ENCODE assay signal across 15 cellular contexts in the genomic region with DNA sequence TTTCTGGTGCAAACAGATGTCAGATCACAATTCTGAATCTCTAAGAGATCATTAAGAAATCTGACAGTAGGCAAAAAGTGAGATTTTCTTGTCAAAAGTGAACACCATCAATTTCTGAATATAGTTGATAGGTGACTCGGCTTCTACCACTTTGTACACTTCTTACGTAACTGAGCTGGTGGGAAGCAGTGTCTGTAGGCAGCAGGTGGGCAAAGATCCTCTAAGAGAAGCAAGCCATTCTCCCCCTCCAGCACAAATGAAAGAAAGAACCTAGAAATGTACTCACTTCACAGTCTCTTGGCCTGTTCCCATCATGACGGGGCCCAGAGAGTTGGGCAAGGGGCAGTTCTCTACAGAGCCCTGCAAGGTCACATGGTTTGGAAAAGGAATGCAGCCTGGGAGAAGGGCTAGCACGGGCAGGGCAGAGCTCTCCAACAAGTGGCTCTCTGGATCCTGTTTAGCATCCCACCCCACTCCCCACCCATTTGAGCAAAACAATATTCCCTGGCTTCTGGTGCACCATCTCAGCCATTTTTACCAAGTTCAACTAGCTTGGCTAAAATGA.
DNase-seq lines count a peak whose midpoint lies in the region; ATAC-seq and TF ChIP-seq lines count a peak whose summit lies in the region.
"Had no signal": no experiment of that assay in that cellular context is flagged by ENCODE, and none has a peak within 500 bp of the region (broad histone marks: within the 10 kb centered on the region; RNA-seq: fewer than 3 reads in every experiment).

No MANE protein-coding gene starts in this region.

- H3K9me3 Mint-ChIP-seq in endodermal cell = peaks cover 11% of the 10 kb centered on the region

- H3K27me3 Mint-ChIP-seq in endodermal cell (ENCODE audit: insufficient read depth) = no peaks in the 10 kb centered on the region

- H3K9ac ChIP-seq in HUES64 (ENCODE audit: low read depth, low read length) (no peak overlapping the region), endodermal cell (ENCODE audit: extremely low read depth, low read length, poor library complexity, severe bottlenecking) (no peak overlapping the region)

- H3K36me3 ChIP-seq in HUES64 (ENCODE audit: insufficient read depth, low read length) = no peaks in the 10 kb centered on the region
- no peaks in the 10 kb centered on the region for H3K36me3 ChIP-seq in endodermal cell (ENCODE audit: control insufficient read depth, insufficient read depth, low read length)

- H3K27ac ChIP-seq in HUES64 (ENCODE audit: low read depth, low read length) = peak overlapping the region; percentile 36; the same call in 1 of the 2 replicates
- no peak overlapping the region for H3K27ac ChIP-seq in endodermal cell (ENCODE audit: low read depth, low read length)
- H3K27ac ChIP-seq: RWPE1 had no signal

- no peak for ATAC-seq in GM21737 (IDR thresholded peaks at IDR 0.05; ENCODE audit: unreplicated experiment)

- DNase-seq in endodermal cell (peak; percentile 68), left kidney (ENCODE audit: low read depth, low spot score) (peak; percentile 3), putamen (ENCODE audit: low spot score) (peak; percentile 42), DMS153 treated with DMSO at 0.1 percent for 48 hours (lab: John Stamatoyannopoulos, UW; ENCODE audit: unreplicated experiment) (no peak), SW480 (ENCODE audit: low spot score) (no peak)
- DNase-seq: C1 segment of cervical spinal cord, DMS 273 treated with DMSO at 0.1 percent for 48 hours, H7, NCI-H1417, NCI-H2029 treated with DMSO at 0.1 percent for 48 hours, NCI-H2171 treated with DMSO at 0.1 percent for 48 hours, NCI-H446 treated with DMSO at 0.1 percent for 48 hours had no signal

- peak overlapping the region; percentile 60 for H3K27ac Mint-ChIP-seq in endodermal cell

- H3K9me3 ChIP-seq in HUES64 (ENCODE audit: insufficient read depth, low read depth, low read length) (peaks cover 11% of the 10 kb centered on the region; the same call in 1 of the 2 replicates), endodermal cell (ENCODE audit: control insufficient read depth, low read length) (peaks cover 10% of the 10 kb centered on the region)

- H3K36me3 Mint-ChIP-seq in endodermal cell (ENCODE audit: low read depth) = peaks cover 5% of the 10 kb centered on the region

- WGBS in HUES64 = 79% methylated on average over 4 of the region's 4 CpGs
- 78% methylated on average over 4 of the region's 4 CpGs; no CpG with 5 or more reads in 1 of the 2 experiments for WGBS in endodermal cell (ENCODE audit: insufficient coverage in 1 of 2, insufficient read length in 1 of 2), 2 experiments

- H3K4me3 ChIP-seq in HUES64 (ENCODE audit: low read length) (no peak overlapping the region), endodermal cell (ENCODE audit: low read length) (no peak overlapping the region)

- H3K4me1 Mint-ChIP-seq in endodermal cell = peaks cover 10% of the 10 kb centered on the region

- H3K27me3 ChIP-seq in HUES64 (ENCODE audit: insufficient read depth, low read length) = no peaks in the 10 kb centered on the region
- H3K27me3 ChIP-seq in endodermal cell (ENCODE audit: control insufficient read depth, insufficient read depth, low read length, poor library complexity, severe bottlenecking) = no peaks in the 10 kb centered on the region

- H3K4me3 Mint-ChIP-seq in endodermal cell = no peak overlapping the region

- TF ChIP-seq CTCF in endodermal cell (conservative IDR thresholded peaks at IDR 0.05) = no peak

- peaks cover 19% of the 10 kb centered on the region for H3K4me1 ChIP-seq in HUES64 (ENCODE audit: insufficient read depth, low read length)
- H3K4me1 ChIP-seq in endodermal cell (ENCODE audit: control insufficient read depth, insufficient read depth, low read length) = no peaks in the 10 kb centered on the region

Comparison
In these comparisons a context has a peak if more than half of its experiments do, and no peak if none do; other contexts are left out.
1. DNase-seq: peak in endodermal cell (single experiment), left kidney (single experiment) and putamen (single experiment); none in DMS153 treated with DMSO at 0.1 percent for 48 hours (single experiment) and SW480 (single experiment).